In genomic region chr19:13011653-13012389, GRCh38 we compare ENCODE assay signal across 14 cellular contexts. TPM values are rescaled to one million over a fixed set of nuclear protein-coding genes. Genes with fewer than 3 reads are reported as not detected.
A peak's percentile ranks its signal among the peaks of the same experiment; 100 is the strongest.
DNase-seq lines count a peak whose midpoint lies in the region; ATAC-seq, FAIRE-seq and TF ChIP-seq lines count a peak whose summit lies in the region.
"Had no signal": no experiment of that assay in that cellular context is flagged by ENCODE, and none has a peak within 500 bp of the region (broad histone marks: within the 10 kb centered on the region; RNA-seq: fewer than 3 reads in every experiment).

No MANE protein-coding gene starts in this region.

- H3K27ac ChIP-seq in heart left ventricle (peak overlapping the region in 9 of 12 donors; percentile 60 to 97 (median 79)), K562 (ENCODE audit: extremely low read depth, low read depth, low read length) (no peak overlapping the region), transverse colon (peak overlapping the region; percentile 87 to 91 (median 90))
- no peak overlapping the region for H3K27ac ChIP-seq in naive thymus-derived CD4-positive, alpha-beta T cell (ENCODE audit: low read depth, low read length)
- H3K27ac ChIP-seq: foreskin keratinocyte, KMS-11 had no signal

- POLR2A ChIA-PET in K562 (lab: Yijun Ruan, JAX) = no interaction called here
- POLR2A ChIA-PET in naive thymus-derived CD4-positive, alpha-beta T cell (lab: Charles Lee) = no interaction called here

- peaks cover 17 to 33% (median 27%) of the 10 kb centered on the region in 7 donors for H3K4me1 Mint-ChIP-seq in naive thymus-derived CD4-positive, alpha-beta T cell

- peaks cover 0 to 5% (median 0%) of the 10 kb centered on the region in 9 donors for H3K36me3 ChIP-seq in heart left ventricle
- H3K36me3 ChIP-seq in K562 (ENCODE audit: control insufficient read depth, insufficient read depth, low read length) = no peaks in the 10 kb centered on the region; the same call in 1 of the 3 replicates
- no peaks in the 10 kb centered on the region for H3K36me3 ChIP-seq in naive thymus-derived CD4-positive, alpha-beta T cell (ENCODE audit: control insufficient read depth in 2 of 3, insufficient read depth in 3 of 3, low read length in 3 of 3)
- H3K36me3 ChIP-seq in transverse colon = no peaks in the 10 kb centered on the region

- CTCF ChIA-PET in K562 (lab: Yijun Ruan, JAX; ENCODE audit: low intra/inter-chr PET ratio) = no interaction called here
- CTCF ChIA-PET in naive thymus-derived CD4-positive, alpha-beta T cell (lab: Charles Lee) = no interaction called here

- H3K9ac ChIP-seq in K562 (ENCODE audit: insufficient read depth in 1 of 2, low read depth in 2 of 2, low read length in 2 of 2) = no peak overlapping the region
- H3K9ac ChIP-seq: KMS-11 had no signal

- ATAC-seq in heart left ventricle = no peak
- ATAC-seq in Right ventricle myocardium superior (ENCODE audit: poor library complexity) = no peak
- no peak for ATAC-seq in K562
- no peak for ATAC-seq in naive thymus-derived CD4-positive, alpha-beta T cell
- ATAC-seq in GM18498 (IDR thresholded peaks at IDR 0.05; ENCODE audit: unreplicated experiment) = no peak
- ATAC-seq: foreskin keratinocyte had no signal

- H3K27ac Mint-ChIP-seq in naive thymus-derived CD4-positive, alpha-beta T cell = no peak overlapping the region
- H3K27ac Mint-ChIP-seq: mesothelial cell of epicardium had no signal

- H3K9me3 ChIP-seq in heart left ventricle = no peaks in the 10 kb centered on the region
- no peaks in the 10 kb centered on the region for H3K9me3 ChIP-seq in K562 (replicated peaks; ENCODE audit: control insufficient read depth, insufficient read depth, low read depth, low read length)
- H3K9me3 ChIP-seq in naive thymus-derived CD4-positive, alpha-beta T cell (ENCODE audit: control insufficient read depth in 2 of 3, low read length in 3 of 3) = no peaks in the 10 kb centered on the region
- H3K9me3 ChIP-seq in transverse colon = no peaks in the 10 kb centered on the region

- H3K27me3 ChIP-seq in heart left ventricle (peaks cover 0 to 56% (median 0%) of the 10 kb centered on the region in 9 donors), K562 (ENCODE audit: control insufficient read depth in 2 of 2, insufficient read depth in 2 of 2, low read length in 2 of 2) (no peaks in the 10 kb centered on the region), transverse colon (peaks cover 18% of the 10 kb centered on the region)
- H3K27me3 ChIP-seq in naive thymus-derived CD4-positive, alpha-beta T cell (ENCODE audit: control insufficient read depth in 2 of 2, insufficient read depth in 2 of 2, low read length in 2 of 2) = peaks cover 3 to 32% of the 10 kb centered on the region in 2 donors

- FAIRE-seq in K562 (lab: Jason Lieb, UNC) = no peak

- H3K9me1 ChIP-seq in K562 (ENCODE audit: control insufficient read depth, insufficient read depth, low read length) = no peaks in the 10 kb centered on the region

- no TSS peak for BruUV-seq in K562 (replicated peaks; lab: Mats Ljungman, UMichigan)

- intact Hi-C loops in heart left ventricle (cut with DNase I) (no loop called here), Right ventricle myocardium superior (cut with DNase I) (no loop called here), K562 (cut with micrococcal nuclease) (no loop called here), transverse colon (cut with DNase I; ENCODE audit: low total_unique reads) (loop anchor here (10.0 kb wide), 1 partner anchor 53 kb away; no protein-coding TSS in a partner anchor)
- intact Hi-C loops in naive thymus-derived CD4-positive, alpha-beta T cell (cut with micrococcal nuclease) = loop anchor here in 1 of 2 donors (5.0 kb wide), 1 partner anchor 50 kb away; no protein-coding TSS in a partner anchor

- WGBS in heart left ventricle, 4 donors = 37 to 73% (median 64%) methylated on average over 47 to 54 of the region's 54 CpGs
- WGBS in K562 (ENCODE audit: insufficient coverage, low coverage, missing lambda C conversion rate) = 97% methylated on average over 49 of the region's 54 CpGs
- 80% methylated on average over 52 of the region's 54 CpGs; no CpG with 5 or more reads in 1 of the 2 donors for WGBS in transverse colon (ENCODE audit: low coverage in 1 of 2), 2 donors

- no peak for TF ChIP-seq EP300 in K562 (IDR thresholded peaks at IDR 0.05; ENCODE audit: low read length)
- no peak for TF ChIP-seq EP300 in transverse colon (IDR thresholded peaks at IDR 0.05; ENCODE audit: low read depth)

- TF ChIP-seq CTCF in heart left ventricle (IDR thresholded peaks at IDR 0.05) = no peak
- no peak for TF ChIP-seq CTCF in K562 (IDR thresholded peaks at IDR 0.05 in 2 of 3, conservative IDR thresholded peaks at IDR 0.05 in 1 of 3; ENCODE audit: insufficient read depth in 2 of 3, low read depth in 1 of 3, low read length in 3 of 3)
- TF ChIP-seq CTCF in transverse colon (IDR thresholded peaks at IDR 0.05) = no peak

- in situ Hi-C loops in K562 (cut with MboI) = no loop called here
- in situ Hi-C loops in transverse colon (cut with MboI; ENCODE audit: low pct_ligation_motif_present in 1 of 4, low pct_unique_long_range_greater_than_20kb in 1 of 4, low sequenced_read_pairs in 3 of 4) = no loop called here

- H3K4me1 ChIP-seq in heart left ventricle = peaks cover 4 to 100% (median 81%) of the 10 kb centered on the region in 12 donors
- peaks cover 23 to 75% of the 10 kb centered on the region in 2 experiments for H3K4me1 ChIP-seq in K562 (replicated peaks in 1 of 2; ENCODE audit: control insufficient read depth in 2 of 2, insufficient read depth in 2 of 2, low read length in 2 of 2)
- peaks cover 5 to 9% of the 10 kb centered on the region in 2 donors for H3K4me1 ChIP-seq in naive thymus-derived CD4-positive, alpha-beta T cell (ENCODE audit: control insufficient read depth in 2 of 2, insufficient read depth in 2 of 2, low read length in 2 of 2)
- peaks cover 48 to 95% (median 83%) of the 10 kb centered on the region in 4 donors for H3K4me1 ChIP-seq in transverse colon

- TF ChIP-seq RAD21 in K562 (CRISPR knock-in tag; conservative IDR thresholded peaks at IDR 0.05 in 1 of 2, IDR thresholded peaks at IDR 0.05 in 1 of 2) = no peak

- no peak overlapping the region for H2AFZ ChIP-seq in K562 (ENCODE audit: low read depth, low read length)

- peaks cover 0 to 9% (median 4%) of the 10 kb centered on the region in 5 donors for H3K36me3 Mint-ChIP-seq in naive thymus-derived CD4-positive, alpha-beta T cell

- H3K4me2 ChIP-seq in K562 (ENCODE audit: insufficient read depth, low read length) = no peak overlapping the region
- H3K4me2 ChIP-seq: KMS-11 had no signal

- H3K79me2 ChIP-seq in K562 (ENCODE audit: control insufficient read depth, insufficient read depth, low read length) = peaks cover 45% of the 10 kb centered on the region

- peak overlapping the region in 6 of 10 donors; percentile 29 to 94 (median 82) for H3K4me3 Mint-ChIP-seq in naive thymus-derived CD4-positive, alpha-beta T cell

- no peak for TF ChIP-seq POLR2A in heart left ventricle (IDR thresholded peaks at IDR 0.05)
- no peak for TF ChIP-seq POLR2A in K562 (conservative IDR thresholded peaks at IDR 0.05)
- TF ChIP-seq POLR2A in transverse colon (IDR thresholded peaks at IDR 0.05) = no peak

- no peak for DNase-seq in heart left ventricle
- DNase-seq in Right ventricle myocardium superior = no peak
- DNase-seq in K562 (ENCODE audit: extremely low read depth in 1 of 4, low spot score in 3 of 4) = peak in 1 of 4 experiments; percentile 15
- DNase-seq in naive thymus-derived CD4-positive, alpha-beta T cell = peak in 3 of 9 donors; percentile 10 to 32 (median 29)
- no peak for DNase-seq in transverse colon
- no peak for DNase-seq in NCI-H1092 treated with DMSO at 0.1 percent for 48 hours (lab: John Stamatoyannopoulos, UW)
- DNase-seq in GM03348 (ENCODE audit: low spot score) = no peak
- DNase-seq: foreskin keratinocyte, GDM1 had no signal

- peak overlapping the region in 5 of 12 donors; percentile 35 to 55 (median 43) for H3K4me3 ChIP-seq in heart left ventricle
- no peak overlapping the region for H3K4me3 ChIP-seq in K562
- no peak overlapping the region for H3K4me3 ChIP-seq in naive thymus-derived CD4-positive, alpha-beta T cell (ENCODE audit: low read length)
- no peak overlapping the region for H3K4me3 ChIP-seq in transverse colon

- H4K20me1 ChIP-seq in K562 (replicated peaks; ENCODE audit: control insufficient read depth, insufficient read depth, low read length) = no peaks in the 10 kb centered on the region

- peaks cover 42 to 72% (median 57%) of the 10 kb centered on the region in 5 donors for H3K27me3 Mint-ChIP-seq in naive thymus-derived CD4-positive, alpha-beta T cell

- peaks cover 0 to 2% (median 0%) of the 10 kb centered on the region in 11 donors for H3K9me3 Mint-ChIP-seq in naive thymus-derived CD4-positive, alpha-beta T cell
- H3K9me3 Mint-ChIP-seq: mesothelial cell of epicardium; stimulated activated naive CD8-positive, alpha-beta T cell treated with anti-CD3 and anti-CD28 coated beads, Interleukin-15, Interleukin-2, amounts not matched to agents 100 ng/mL and 50 ng/mL, for 24 hours had no signal

RNA-seq across cellular contexts. Expression of gene NFIX, which starts 16.5 kb away (rescaled TPM):
- 100 to 1,000 TPM in 8 of 9 donors, 10 to 100 TPM in 1; 81.4 to 147 (median 122) TPM for total RNA-seq in heart left ventricle
- 10 to 100 TPM; 42.1 to 55.2 TPM for polyA plus RNA-seq in heart left ventricle
- total RNA-seq in Right ventricle myocardium superior = 160 TPM
- 18.3 and 47.5 TPM in 2 replicates for total RNA-seq in K562 (2011; cell fraction: chromatin; rRNA removed; ENCODE audit: low replicate concordance)
- 13.6 and 14.8 TPM in 2 replicates for total RNA-seq in K562 (2011; cell fraction: nucleolus; rRNA removed)
- 10.4 and 11.4 TPM in 2 replicates for total RNA-seq in K562 (2011; cell fraction: nucleoplasm; rRNA removed)
- 5.4 and 7.7 TPM in 2 replicates for total RNA-seq in K562 (2014; rRNA removed)
- 2.3 and 6.4 TPM in 2 replicates for total RNA-seq in K562 (2014; rRNA removed; fragmentation: Illumina TruSeq; extraction: Trizol)
- total RNA-seq in K562 (2015; rRNA removed; fragmentation: Illumina TruSeq; extraction: Trizol) = 3.1 and 3.8 TPM in 2 replicates
- total RNA-seq in K562 (2021) = 23.1 and 26.8 TPM in 2 replicates
- polyA plus RNA-seq in K562 (2011; rRNA removed) = 2.9 and 5.6 TPM in 2 replicates
- 3.2 and 3.6 TPM in 2 replicates for polyA plus RNA-seq in K562 (2011; cell fraction: cytosol; rRNA removed)
- polyA plus RNA-seq in K562 (2011; cell fraction: nucleus; rRNA removed) = 10.1 and 10.4 TPM in 2 replicates
- 8.7 and 9.6 TPM in 2 replicates for polyA plus RNA-seq in K562 (2012)
- polyA plus RNA-seq in K562 (2014; fragmentation: Illumina TruSeq; extraction: Trizol) = 7.7 and 9.2 TPM in 2 replicates
- under 1 TPM; 0.28 to 0.34 TPM for polyA plus RNA-seq in K562 (2014; fragmentation: Nextera tagmentation; extraction: Ambion mirVana)
- polyA plus RNA-seq in K562 (2014; rRNA removed) = 6.8 and 7.2 TPM in 2 replicates
- polyA minus RNA-seq in K562 (2011; rRNA and poly(A)+ RNA removed) = 2.8 and 3.1 TPM in 2 replicates
- polyA minus RNA-seq in K562 (2011; cell fraction: cytosol; rRNA and poly(A)+ RNA removed) = 7.3 and 7.8 TPM in 2 replicates
- 5.7 and 7.9 TPM in 2 replicates for polyA minus RNA-seq in K562 (2011; cell fraction: nucleus; rRNA and poly(A)+ RNA removed)
- total RNA-seq in naive thymus-derived CD4-positive, alpha-beta T cell = 1 to 10 TPM; 2.4 to 7.7 (median 6.3) TPM
- under 1 TPM; 0.41 to 0.77 TPM for polyA plus RNA-seq in naive thymus-derived CD4-positive, alpha-beta T cell
- total RNA-seq in transverse colon = 10 to 100 TPM; 25.4 to 53.1 (median 29.3) TPM

RNA-seq across cellular contexts. Expression of gene DAND5, which starts 42.4 kb away (rescaled TPM):
- 10 to 100 TPM in 4 of 9 donors, 1 to 10 TPM in 5; 2.9 to 13.6 (median 9.0) TPM for total RNA-seq in heart left ventricle
- 1 to 10 TPM; 1.4 to 4.7 TPM for polyA plus RNA-seq in heart left ventricle
- total RNA-seq in Right ventricle myocardium superior = 9.1 TPM
- total RNA-seq in K562 (2011; cell fraction: chromatin; rRNA removed; ENCODE audit: low replicate concordance) = 2.2 and 4.9 TPM in 2 replicates
- total RNA-seq in K562 (2011; cell fraction: nucleolus; rRNA removed) = 2.3 and 2.4 TPM in 2 replicates
- 2.3 and 3.3 TPM in 2 replicates for total RNA-seq in K562 (2011; cell fraction: nucleoplasm; rRNA removed)
- 0.27 and 0.82 TPM in 2 replicates for total RNA-seq in K562 (2014; rRNA removed)
- 0.38 and 0.40 TPM in 2 replicates for total RNA-seq in K562 (2014; rRNA removed; fragmentation: Illumina TruSeq; extraction: Trizol)
- 0.22 and 0.23 TPM in 2 replicates for total RNA-seq in K562 (2015; rRNA removed; fragmentation: Illumina TruSeq; extraction: Trizol)
- 0.74 and 0.78 TPM in 2 replicates for total RNA-seq in K562 (2021)
- polyA plus RNA-seq in K562 (2011; rRNA removed) = 0.60 and 0.89 TPM in 2 replicates
- 0.71 and 0.72 TPM in 2 replicates for polyA plus RNA-seq in K562 (2011; cell fraction: cytosol; rRNA removed)
- 1.9 and 3.0 TPM in 2 replicates for polyA plus RNA-seq in K562 (2011; cell fraction: nucleus; rRNA removed)
- 0.43 and 0.97 TPM in 2 replicates for polyA plus RNA-seq in K562 (2012)
- polyA plus RNA-seq in K562 (2014; fragmentation: Illumina TruSeq; extraction: Trizol) = 0.71 and 0.83 TPM in 2 replicates
- polyA plus RNA-seq in K562 (2014; fragmentation: Nextera tagmentation; extraction: Ambion mirVana) = under 1 TPM; 0.42 to 0.63 TPM
- 0.50 and 0.66 TPM in 2 replicates for polyA plus RNA-seq in K562 (2014; rRNA removed)
- polyA minus RNA-seq in K562 (2011; rRNA and poly(A)+ RNA removed) = 0.18 and 0.28 TPM in 2 replicates
- 0.48 TPM in 1 of 2 replicates, not detected in the other for polyA minus RNA-seq in K562 (2011; cell fraction: cytosol; rRNA and poly(A)+ RNA removed)
- 0.33 TPM in 1 of 2 replicates, not detected in the other for polyA minus RNA-seq in K562 (2011; cell fraction: nucleus; rRNA and poly(A)+ RNA removed)
- not detected for total RNA-seq in naive thymus-derived CD4-positive, alpha-beta T cell
- not detected for polyA plus RNA-seq in naive thymus-derived CD4-positive, alpha-beta T cell
- total RNA-seq in transverse colon = under 1 TPM in 2 of 4 donors, not detected in 2; 0.27 to 0.32 TPM
- total RNA-seq: activated CD8-positive, alpha-beta memory T cell treated with anti-CD3 and anti-CD28 coated beads for 36 hours; mesothelial cell of epicardium had no signal

RNA-seq across cellular contexts. Expression of gene GADD45GIP1, which starts 54.8 kb away (rescaled TPM):
- total RNA-seq in heart left ventricle = 10 to 100 TPM; 17.2 to 63.6 (median 27.2) TPM
- polyA plus RNA-seq in heart left ventricle = 100 to 1,000 TPM in 1 of 2 donors, 10 to 100 TPM in 1; 64.9 to 119 TPM
- total RNA-seq in Right ventricle myocardium superior = 31.1 TPM
- total RNA-seq in K562 (2011; cell fraction: chromatin; rRNA removed; ENCODE audit: low replicate concordance) = 2.1 and 5.5 TPM in 2 replicates
- total RNA-seq in K562 (2011; cell fraction: nucleolus; rRNA removed) = 10.1 and 11.0 TPM in 2 replicates
- total RNA-seq in K562 (2011; cell fraction: nucleoplasm; rRNA removed) = 7.2 TPM in 2 replicates
- 143 and 161 TPM in 2 replicates for total RNA-seq in K562 (2014; rRNA removed)
- total RNA-seq in K562 (2014; rRNA removed; fragmentation: Illumina TruSeq; extraction: Trizol) = 9.1 and 12.9 TPM in 2 replicates
- 39.5 and 40.1 TPM in 2 replicates for total RNA-seq in K562 (2015; rRNA removed; fragmentation: Illumina TruSeq; extraction: Trizol)
- total RNA-seq in K562 (2021) = 47.3 and 48.8 TPM in 2 replicates
- polyA plus RNA-seq in K562 (2011; rRNA removed) = 29.2 and 30.4 TPM in 2 replicates
- polyA plus RNA-seq in K562 (2011; cell fraction: cytosol; rRNA removed) = 29.3 and 72.0 TPM in 2 replicates
- polyA plus RNA-seq in K562 (2011; cell fraction: nucleus; rRNA removed) = 15.3 and 17.2 TPM in 2 replicates
- polyA plus RNA-seq in K562 (2012) = 35.2 and 43.7 TPM in 2 replicates
- polyA plus RNA-seq in K562 (2014; fragmentation: Illumina TruSeq; extraction: Trizol) = 11.5 and 20.3 TPM in 2 replicates
- polyA plus RNA-seq in K562 (2014; fragmentation: Nextera tagmentation; extraction: Ambion mirVana) = 1 to 10 TPM; 5.1 to 6.8 TPM
- 114 and 122 TPM in 2 replicates for polyA plus RNA-seq in K562 (2014; rRNA removed)
- polyA minus RNA-seq in K562 (2011; rRNA and poly(A)+ RNA removed) = 4.2 and 6.1 TPM in 2 replicates
- 9.9 and 13.6 TPM in 2 replicates for polyA minus RNA-seq in K562 (2011; cell fraction: cytosol; rRNA and poly(A)+ RNA removed)
- 4.6 and 5.3 TPM in 2 replicates for polyA minus RNA-seq in K562 (2011; cell fraction: nucleus; rRNA and poly(A)+ RNA removed)
- total RNA-seq in naive thymus-derived CD4-positive, alpha-beta T cell = 10 to 100 TPM in 4 of 5 experiments, 1 to 10 TPM in 1; 8.5 to 17.0 (median 13.8) TPM
- 10 to 100 TPM; 58.1 to 60.3 TPM for polyA plus RNA-seq in naive thymus-derived CD4-positive, alpha-beta T cell
- total RNA-seq in transverse colon = 10 to 100 TPM; 28.6 to 55.0 (median 33.6) TPM

Comparison
In these comparisons a context has a peak if more than half of its experiments do, and no peak if none do; other contexts are left out.
1. H3K27ac ChIP-seq: peak in heart left ventricle (9 of 12) and transverse colon (4 of 4); none in K562 (single experiment) and naive thymus-derived CD4-positive, alpha-beta T cell (single experiment).